ENCODE assay signal across 15 cellular contexts in genomic region chr16:86101912-86102187, GRCh38.
DNase-seq lines count a peak whose midpoint lies in the region; TF ChIP-seq lines count a peak whose summit lies in the region.
"Had no signal": no experiment of that assay in that cellular context is flagged by ENCODE, and none has a peak within 500 bp of the region (broad histone marks: within the 10 kb centered on the region; RNA-seq: fewer than 3 reads in every experiment).

No MANE protein-coding gene starts in this region.

- no peaks in the 10 kb centered on the region for H3K79me1 ChIP-seq in neuronal stem cell (ENCODE audit: low read depth, low read length)

- H3K9me3 ChIP-seq in hepatocyte (ENCODE audit: low read depth) = no peaks in the 10 kb centered on the region
- H3K9me3 ChIP-seq in neuronal stem cell (replicated peaks in 1 of 2; ENCODE audit: control insufficient read depth in 2 of 2, insufficient read depth in 1 of 2, low read depth in 1 of 2, low read length in 2 of 2) = peaks cover 0 to 3% of the 10 kb centered on the region in 2 donors
- H3K9me3 ChIP-seq in esophagus muscularis mucosa = no peaks in the 10 kb centered on the region
- H3K9me3 ChIP-seq: A549 had no signal

- H3K36me3 ChIP-seq in hepatocyte (replicated peaks; ENCODE audit: insufficient read depth, low read depth) = no peaks in the 10 kb centered on the region
- H3K36me3 ChIP-seq in neuronal stem cell (replicated peaks in 1 of 2; ENCODE audit: control insufficient read depth in 2 of 2, insufficient read depth in 2 of 2, low read length in 2 of 2) = no peaks in the 10 kb centered on the region
- no peaks in the 10 kb centered on the region for H3K36me3 ChIP-seq in esophagus muscularis mucosa

- 83% methylated on average over 8 of the region's 8 CpGs for WGBS in hepatocyte (ENCODE audit: low lambda C conversion rate, missing lambda C conversion rate)
- WGBS in neuronal stem cell (ENCODE audit: extremely low coverage in 2 of 2, insufficient read length in 2 of 2, insufficient replicate concordance in 1 of 2), 2 donors = no CpG with 5 or more reads among the region's 8 CpGs
- WGBS in esophagus muscularis mucosa = 77% methylated on average over 8 of the region's 8 CpGs

- H4K20me1 ChIP-seq in hepatocyte (ENCODE audit: insufficient read depth, poor library complexity, severe bottlenecking) = no peaks in the 10 kb centered on the region

- intact Hi-C loops in esophagus muscularis mucosa (cut with DNase I) = no loop called here

- no peak for TF ChIP-seq EP300 in esophagus muscularis mucosa (IDR thresholded peaks at IDR 0.05)

- no peak overlapping the region for H2BK5ac ChIP-seq in neuronal stem cell (ENCODE audit: low read length)

- no peaks in the 10 kb centered on the region for H3K27me3 ChIP-seq in hepatocyte
- peaks cover 0 to 2% (median 0%) of the 10 kb centered on the region in 3 experiments for H3K27me3 ChIP-seq in neuronal stem cell (ENCODE audit: control insufficient read depth in 3 of 3, insufficient read depth in 3 of 3, low read depth in 1 of 3, low read length in 3 of 3)
- H3K27me3 ChIP-seq in esophagus muscularis mucosa = peaks cover 0 to 6% (median 0%) of the 10 kb centered on the region in 4 donors

- no peak overlapping the region for H3K14ac ChIP-seq in neuronal stem cell (ENCODE audit: low read length)

- no peak overlapping the region for H3K4me2 ChIP-seq in hepatocyte
- H3K4me2 ChIP-seq in neuronal stem cell (ENCODE audit: insufficient read depth, low read length, poor library complexity, severe bottlenecking) = no peak overlapping the region
- H3K4me2 ChIP-seq: A549 had no signal

- no peak overlapping the region for H2AK5ac ChIP-seq in neuronal stem cell (ENCODE audit: low read depth, low read length)

- no peaks in the 10 kb centered on the region for H3K9me2 ChIP-seq in hepatocyte (replicated peaks; ENCODE audit: insufficient read depth)

- peak overlapping the region; percentile 5 for H3K18ac ChIP-seq in neuronal stem cell (ENCODE audit: low read length)

- peak overlapping the region; percentile 81 for H3K27ac ChIP-seq in hepatocyte
- H3K27ac ChIP-seq in neuronal stem cell (replicated peaks; ENCODE audit: low read length) = no peak overlapping the region
- H3K27ac ChIP-seq in esophagus muscularis mucosa (replicated peaks in 1 of 4) = no peak overlapping the region
- H3K27ac ChIP-seq: 22Rv1, A549, C4-2B had no signal

- H3K4ac ChIP-seq in neuronal stem cell (ENCODE audit: low read length) = no peak overlapping the region

- H3K23ac ChIP-seq in neuronal stem cell (ENCODE audit: low read depth, low read length, poor library complexity) = no peak overlapping the region

- peak overlapping the region; percentile 32 for H3K9ac ChIP-seq in neuronal stem cell (ENCODE audit: low read depth, low read length, poor library complexity)

- TF ChIP-seq CTCF in hepatocyte (IDR thresholded peaks at IDR 0.05; ENCODE audit: poor library complexity) = no peak
- TF ChIP-seq CTCF in esophagus muscularis mucosa (IDR thresholded peaks at IDR 0.05) = no peak

- no peak overlapping the region for H2BK120ac ChIP-seq in neuronal stem cell (ENCODE audit: low read depth, low read length)

- no peak overlapping the region for H2AFZ ChIP-seq in hepatocyte
- H2AFZ ChIP-seq in neuronal stem cell (ENCODE audit: low read length) = no peak overlapping the region

- H3K79me2 ChIP-seq in hepatocyte = no peaks in the 10 kb centered on the region

- H2BK12ac ChIP-seq in neuronal stem cell (ENCODE audit: low read length) = no peak overlapping the region

- peaks cover 18% of the 10 kb centered on the region for H3K4me1 ChIP-seq in hepatocyte (ENCODE audit: insufficient read depth)
- peaks cover 0 to 3% of the 10 kb centered on the region in 2 donors for H3K4me1 ChIP-seq in neuronal stem cell (ENCODE audit: control insufficient read depth in 2 of 2, insufficient read depth in 1 of 2, low read depth in 1 of 2, low read length in 2 of 2)
- peaks cover 0 to 14% (median 6%) of the 10 kb centered on the region in 4 donors for H3K4me1 ChIP-seq in esophagus muscularis mucosa
- H3K4me1 ChIP-seq: A549, Caco-2 had no signal

- no peak overlapping the region for H4K91ac ChIP-seq in neuronal stem cell (ENCODE audit: low read depth, low read length, poor library complexity)

- no peak overlapping the region for H3K4me3 ChIP-seq in hepatocyte
- H3K4me3 ChIP-seq in neuronal stem cell (ENCODE audit: low read length in 2 of 2) = no peak overlapping the region
- no peak overlapping the region for H3K4me3 ChIP-seq in esophagus muscularis mucosa
- H3K4me3 ChIP-seq: A549 had no signal

- H4K8ac ChIP-seq in neuronal stem cell (ENCODE audit: low read depth, low read length) = no peak overlapping the region

- peak; percentile 1 for DNase-seq in activated CD8-positive, alpha-beta memory T cell treated with anti-CD3 and anti-CD28 coated beads, Interleukin-2, amount 50 U/mL, for 4 hours
- DNase-seq in activated CD8-positive, alpha-beta memory T cell treated with anti-CD3 and anti-CD28 coated beads for 24 hours = no peak
- DNase-seq in hepatocyte (ENCODE audit: low spot score) (no peak), neuronal stem cell (ENCODE audit: low spot score) (no peak), NK-92 (lab: John Stamatoyannopoulos, UW; ENCODE audit: unreplicated experiment) (no peak), esophagus muscularis mucosa (ENCODE audit: extremely low spot score) (no peak), middle frontal gyrus (ENCODE audit: extremely low spot score, low spot score) (no peak)
- DNase-seq: AML-193; CD4-positive, alpha-beta T cell; GOT3; H9 had no signal

- TF ChIP-seq POLR2A in esophagus muscularis mucosa (IDR thresholded peaks at IDR 0.05; ENCODE audit: low read depth) = no peak

- H2BK15ac ChIP-seq in neuronal stem cell (ENCODE audit: low read length) = no peak overlapping the region
